In genomic region chr1:114666954-114667353, GRCh38 we compare ENCODE assay signal across 8 cellular contexts. TPM values are rescaled to one million over a fixed set of nuclear protein-coding genes. Genes with fewer than 3 reads are reported as not detected.
"Had no signal": no experiment of that assay in that cellular context is flagged by ENCODE, and none has a peak within 500 bp of the region (broad histone marks: within the 10 kb centered on the region; RNA-seq: fewer than 3 reads in every experiment).

No MANE protein-coding gene starts in this region.

- H2AFZ ChIP-seq: GM23338 had no signal

- H3K27ac ChIP-seq: HL-60 had no signal

- H3K4me2 ChIP-seq: GM23338 had no signal

- H3K4me3 ChIP-seq: GM23338 had no signal

- ATAC-seq: GM23338, HepG2 had no signal

- DNase-seq: H9, HCEC 1CT, HFFc6 had no signal

RNA-seq across cellular contexts. Expression of gene AMPD1, which starts 28.4 kb away (rescaled TPM):
- total RNA-seq: GM23338, H1, H9, HepG2, HFFc6, HT1080 had no signal
- polyA plus RNA-seq: H1, HepG2 had no signal
